ENCODE assay signal across 27 cellular contexts in genomic region chr9:98351370-98351769, GRCh38.
"Had no signal": no experiment of that assay in that cellular context is flagged by ENCODE, and none has a peak within 500 bp of the region (broad histone marks: within the 10 kb centered on the region; RNA-seq: fewer than 3 reads in every experiment).

No MANE protein-coding gene starts in this region.

- H3K4me3 ChIP-seq: stomach, suprapubic skin, testis, thoracic aorta, thyroid gland, tibial artery, tibial nerve, transverse colon, upper lobe of left lung, upper lobe of right lung, uterus, vagina had no signal

- ATAC-seq: stimulated activated effector memory CD8-positive, alpha-beta T cell treated with anti-CD3 and anti-CD28 coated beads, Interleukin-12 subunit alpha, Interleukin-12 subunit beta, amount 100 ng/mL, for 72 hours; stimulated activated memory B cell treated with anti-CD40 and anti-IgM and Interleukin-4, amounts not matched to agents 10 μg/mL and 1 μg/mL and 100 μg/mL, for 72 hours; stimulated activated naive B cell treated with anti-CD40 and anti-IgM and Interleukin-4, amounts not matched to agents 10 μg/mL and 1 μg/mL and 100 μg/mL, for 72 hours; stimulated activated naive CD8-positive, alpha-beta T cell treated with anti-CD3 and anti-CD28 coated beads, Interleukin-15, amount 100 ng/mL, for 72 hours; stimulated activated naive CD8-positive, alpha-beta T cell treated with anti-CD3 and anti-CD28 coated beads, Interleukin-15, Interleukin-2, amounts not matched to agents 100 U/mL and 50 U/mL, for 24 hours; upper lobe of right lung had no signal

- H3K27me3 ChIP-seq: testis, thyroid gland, tibial nerve, upper lobe of left lung, vagina had no signal

- H3K27ac ChIP-seq: stomach, suprapubic skin, testis, thoracic aorta, thyroid gland, tibial artery, tibial nerve, transverse colon, upper lobe of left lung, upper lobe of right lung, uterus, vagina had no signal

- H3K36me3 ChIP-seq: stomach, suprapubic skin, thoracic aorta, thyroid gland, tibial artery, tibial nerve, transverse colon, upper lobe of left lung, upper lobe of right lung, uterus, vagina had no signal

- FAIRE-seq: urothelium cell line had no signal

- H3K4me1 ChIP-seq: stomach, suprapubic skin, testis, thyroid gland, tibial artery, tibial nerve, transverse colon, upper lobe of right lung, uterus, vagina had no signal

- DNase-seq: stimulated activated CD4-positive, alpha-beta T cell treated with anti-CD3 and anti-CD28 coated beads, Interleukin-2, amount 100 ng/mL, for 48 hours; stimulated activated CD4-positive, alpha-beta T cell treated with anti-CD3 and anti-CD28 coated beads, Interleukin-4, amount 100 ng/mL, for 1 hour; stimulated activated CD4-positive, alpha-beta T cell treated with anti-CD3 and anti-CD28 coated beads, Interleukin-4, amount 100 ng/mL, for 24 hours; stimulated activated CD4-positive, alpha-beta T cell treated with anti-CD3 and anti-CD28 coated beads, Interleukin-4, amount 100 ng/mL, for 4 hours; stimulated activated CD8-positive, alpha-beta memory T cell treated with anti-CD3 and anti-CD28 coated beads, Interleukin-4, amount 100 ng/mL, for 48 hours; stimulated activated naive B cell treated with anti-CD40 and anti-IgM and Interleukin-4, amounts not matched to agents 10 μg/mL and 1 μg/mL and 100 μg/mL, for 72 hours; stimulated activated naive CD4-positive, alpha-beta T cell; stimulated activated naive CD4-positive, alpha-beta T cell treated with Interleukin-2 at 50 U/mL for 16 hours; stimulated activated naive CD8-positive, alpha-beta T cell treated with anti-CD3 and anti-CD28 coated beads, Interleukin-15, amount 100 ng/mL, for 72 hours; stimulated activated naive CD8-positive, alpha-beta T cell treated with anti-CD3 and anti-CD28 coated beads, Interleukin-15, Interleukin-2, amounts not matched to agents 100 U/mL and 50 U/mL, for 24 hours; stomach; substantia nigra; testis; thyroid gland; tibial artery; transverse colon; trophoblast cell; upper lobe of left lung; upper lobe of right lung; uterus had no signal

- H3K9me3 ChIP-seq: suprapubic skin, testis, thyroid gland, transverse colon, upper lobe of left lung, upper lobe of right lung, vagina had no signal
